ENCODE assay signal across 17 cellular contexts in genomic region chr17:69050999-69051775, GRCh38. TPM values are rescaled to one million over a fixed set of nuclear protein-coding genes. Genes with fewer than 3 reads are reported as not detected.
DNase-seq lines count a peak whose midpoint lies in the region; ATAC-seq and TF ChIP-seq lines count a peak whose summit lies in the region.
"Had no signal": no experiment of that assay in that cellular context is flagged by ENCODE, and none has a peak within 500 bp of the region (broad histone marks: within the 10 kb centered on the region; RNA-seq: fewer than 3 reads in every experiment).

No MANE protein-coding gene starts in this region.

- H3K27ac ChIP-seq in breast epithelium (peak overlapping the region; percentile 57 to 66), mammary epithelial cell (ENCODE audit: insufficient read depth, low read depth, low read length) (no peak overlapping the region), suprapubic skin (peak overlapping the region; percentile 26)
- H3K27ac ChIP-seq: ascending aorta, parathyroid adenoma, SJSA1, thoracic aorta had no signal

- TF ChIP-seq POLR2A in breast epithelium (IDR thresholded peaks at IDR 0.05), result no peak
- TF ChIP-seq POLR2A in suprapubic skin (IDR thresholded peaks at IDR 0.05), result no peak

- TF ChIP-seq CTCF in breast epithelium (IDR thresholded peaks at IDR 0.05) (no peak), mammary epithelial cell (conservative IDR thresholded peaks at IDR 0.05 in 1 of 2, IDR thresholded peaks at IDR 0.05 in 1 of 2; ENCODE audit: extremely low read depth in 1 of 2, insufficient read depth in 1 of 2, low read depth in 1 of 2, low read length in 2 of 2) (no peak), suprapubic skin (IDR thresholded peaks at IDR 0.05) (no peak)

- ATAC-seq in left ventricle myocardium superior, result peak; percentile 11

- CTCF ChIA-PET in mammary epithelial cell (lab: Charles Lee; ENCODE audit: low non-redundant PET), result no interaction called here

- H3K36me3 ChIP-seq in breast epithelium, result no peaks in the 10 kb centered on the region
- H3K36me3 ChIP-seq in mammary epithelial cell (ENCODE audit: insufficient read depth, low read length), result no peaks in the 10 kb centered on the region
- H3K36me3 ChIP-seq in suprapubic skin, result no peaks in the 10 kb centered on the region
- H3K36me3 ChIP-seq: ascending aorta, SJSA1, thoracic aorta had no signal

- no peak overlapping the region for H2AFZ ChIP-seq in mammary epithelial cell (ENCODE audit: low read depth, low read length)
- H2AFZ ChIP-seq: parathyroid adenoma had no signal

- BruUV-seq in mammary epithelial cell (replicated peaks; lab: Mats Ljungman, UMichigan), result no TSS peak

- TF ChIP-seq EP300 in suprapubic skin (IDR thresholded peaks at IDR 0.05), result no peak

- H3K4me3 ChIP-seq in breast epithelium, result no peak overlapping the region
- no peak overlapping the region for H3K4me3 ChIP-seq in mammary epithelial cell (replicated peaks in 1 of 3; ENCODE audit: insufficient read depth in 1 of 3, low read depth in 2 of 3, low read length in 3 of 3)
- no peak overlapping the region for H3K4me3 ChIP-seq in suprapubic skin
- H3K4me3 ChIP-seq: ascending aorta, SJSA1, thoracic aorta had no signal

- no peak for DNase-seq in breast epithelium (ENCODE audit: low spot score in 2 of 2)
- DNase-seq in mammary epithelial cell, result no peak
- peak; percentile 82 for DNase-seq in amniotic epithelial cell (ENCODE audit: low read depth)
- DNase-seq in left ventricle myocardium superior, result no peak
- no peak for DNase-seq in suprapubic skin (ENCODE audit: low spot score in 2 of 2)
- DNase-seq in NCI-H2171 (lab: John Stamatoyannopoulos, UW), result no peak
- DNase-seq in dermis blood vessel endothelial cell, result no peak
- DNase-seq in HuH-7 (ENCODE audit: low spot score), result no peak
- DNase-seq: COR-L47; effector CD8-positive, alpha-beta T cell; glutamatergic neuron; NCI-H1417 treated with DMSO at 0.1 percent for 48 hours; NCI-H2227 treated with DMSO at 0.1 percent for 48 hours had no signal

- no peak overlapping the region for H3K4me2 ChIP-seq in mammary epithelial cell (ENCODE audit: insufficient read depth, low read depth, low read length)

- H3K9me3 ChIP-seq in breast epithelium (no peaks in the 10 kb centered on the region), mammary epithelial cell (replicated peaks; ENCODE audit: insufficient read depth, low read length) (no peaks in the 10 kb centered on the region), suprapubic skin (no peaks in the 10 kb centered on the region)
- H3K9me3 ChIP-seq: ascending aorta, SJSA1, thoracic aorta had no signal

- H3K9ac ChIP-seq in mammary epithelial cell (ENCODE audit: insufficient read depth, low read length), result no peak overlapping the region
- H3K9ac ChIP-seq: parathyroid adenoma had no signal

- 73% methylated on average over 5 of the region's 5 CpGs for WGBS in mammary epithelial cell (ENCODE audit: low coverage, missing lambda C conversion rate)
- 52% methylated on average over 5 of the region's 5 CpGs for WGBS in suprapubic skin

- H3K27me3 ChIP-seq in breast epithelium (no peaks in the 10 kb centered on the region), mammary epithelial cell (ENCODE audit: insufficient read depth, low read length) (no peaks in the 10 kb centered on the region), suprapubic skin (no peaks in the 10 kb centered on the region)
- H3K27me3 ChIP-seq: ascending aorta, SJSA1 had no signal

- dilution Hi-C loops in mammary epithelial cell (cut with HindIII; ENCODE audit: low sequenced_read_pairs), result no loop called here

- intact Hi-C loops in breast epithelium (cut with DNase I; ENCODE audit: low total_unique reads), result no loop called here
- intact Hi-C loops in mammary epithelial cell (cut with micrococcal nuclease), result no loop called here
- intact Hi-C loops in left ventricle myocardium superior (cut with micrococcal nuclease), result no loop called here

- no peaks in the 10 kb centered on the region for H3K4me1 ChIP-seq in breast epithelium
- H3K4me1 ChIP-seq in mammary epithelial cell (ENCODE audit: insufficient read depth, low read length), result peaks cover 4% of the 10 kb centered on the region
- peaks cover 5% of the 10 kb centered on the region for H3K4me1 ChIP-seq in suprapubic skin
- H3K4me1 ChIP-seq: parathyroid adenoma, SJSA1 had no signal

- no peaks in the 10 kb centered on the region for H3K79me2 ChIP-seq in mammary epithelial cell (ENCODE audit: insufficient read depth, low read length)
- H3K79me2 ChIP-seq: parathyroid adenoma had no signal

- in situ Hi-C loops in mammary epithelial cell (cut with MboI; ENCODE audit: low sequenced_read_pairs in 2 of 2), result loop anchor here in 1 of 2 donors (25.0 kb wide), 1 partner anchor 186 kb away; the partner anchor contains the start of gene ABCA10

- H4K20me1 ChIP-seq in mammary epithelial cell (ENCODE audit: insufficient read depth, low read length), result no peaks in the 10 kb centered on the region

RNA-seq across cellular contexts. Expression of gene ABCA9, which starts 9.5 kb away (rescaled TPM):
- total RNA-seq in breast epithelium, result 10 to 100 TPM; 18.0 to 92.7 (median 56.7) TPM
- total RNA-seq in mammary epithelial cell, result 1 to 10 TPM in 1 of 2 donors, under 1 TPM in 1; 0.31 to 1.8 TPM
- polyA plus RNA-seq in mammary epithelial cell, result 0.02 TPM
- polyA minus RNA-seq in mammary epithelial cell, result not detected
- 21.5 TPM for total RNA-seq in left ventricle myocardium superior
- total RNA-seq in suprapubic skin, result 10 to 100 TPM in 1 of 4 donors, 1 to 10 TPM in 3; 1.7 to 69.0 (median 6.0) TPM
- 3.2 and 3.3 TPM in 2 replicates for total RNA-seq in dermis blood vessel endothelial cell
- total RNA-seq: SJSA1 had no signal
